8 cellular contexts compared by ENCODE assay signal in genomic region chr10:72223743-72224101, GRCh38. TPM values are rescaled to one million over a fixed set of nuclear protein-coding genes. Genes with fewer than 3 reads are reported as not detected.
A peak's percentile ranks its signal among the peaks of the same experiment; 100 is the strongest.
DNase-seq lines count a peak whose midpoint lies in the region; ATAC-seq, FAIRE-seq and TF ChIP-seq lines count a peak whose summit lies in the region.

No MANE protein-coding gene starts in this region.

- TF ChIP-seq CTCF in GM06990 (IDR thresholded peaks at IDR 0.05; ENCODE audit: insufficient read depth, low read length, poor library complexity, severe bottlenecking) (no peak), fibroblast of the aortic adventitia (IDR thresholded peaks at IDR 0.05; ENCODE audit: insufficient read depth, low read length) (no peak), gastrocnemius medialis (IDR thresholded peaks at IDR 0.05 in 4 of 5, conservative IDR thresholded peaks at IDR 0.05 in 1 of 5) (no peak)

- intact Hi-C loops in gastrocnemius medialis (cut with DNase I; ENCODE audit: low total_unique reads): loop anchor here (1.0 to 5.0 kb wide), 3 partner anchors 25 to 113 kb away; no protein-coding TSS in a partner anchor

- H3K9me3 ChIP-seq in gastrocnemius medialis: no peaks in the 10 kb centered on the region

- peaks cover 8% of the 10 kb centered on the region for H3K36me3 ChIP-seq in GM06990 (ENCODE audit: control insufficient read depth, insufficient read depth, low read length)
- peaks cover 0 to 5% of the 10 kb centered on the region in 2 donors for H3K36me3 ChIP-seq in gastrocnemius medialis

- peak; percentile 14 to 44 for ATAC-seq in gastrocnemius medialis
- no peak for ATAC-seq in GM21360 (IDR thresholded peaks at IDR 0.05; ENCODE audit: unreplicated experiment)
- no peak for ATAC-seq in HG03439 (IDR thresholded peaks at IDR 0.05; ENCODE audit: unreplicated experiment)

- TF ChIP-seq POLR2A in gastrocnemius medialis (IDR thresholded peaks at IDR 0.05) (no peak), H54 (IDR thresholded peaks at IDR 0.05; ENCODE audit: low read depth, low read length) (no peak)

- FAIRE-seq in H54 (lab: Jason Lieb, UNC): no peak

- in situ Hi-C loops in gastrocnemius medialis (cut with MboI; ENCODE audit: low sequenced_read_pairs in 4 of 4): loop anchor here in 2 of 4 donors (10.0 to 25.0 kb wide), 2 partner anchors 51 to 114 kb away; partner anchors contain the start of gene DDIT4 (in 1 of the 2)

- peak overlapping the region; percentile 94 to 99 (median 98) for H3K27ac ChIP-seq in gastrocnemius medialis

- H3K27me3 ChIP-seq in GM06990 (replicated peaks; ENCODE audit: control insufficient read depth, insufficient read depth, low read length): no peaks in the 10 kb centered on the region
- no peaks in the 10 kb centered on the region for H3K27me3 ChIP-seq in gastrocnemius medialis

- peak; percentile 29 for DNase-seq in GM06990 (ENCODE audit: extremely low read depth, insufficient read length)
- DNase-seq in SIG-M5 (lab: John Stamatoyannopoulos, UW): peak; percentile 1
- DNase-seq in fibroblast of the aortic adventitia (ENCODE audit: low read depth): peak; percentile 15
- peak in 1 of 2 donors; percentile 67 for DNase-seq in gastrocnemius medialis
- DNase-seq in H54 (ENCODE audit: insufficient read length, low spot score): no peak
- DNase-seq in NCI-H128 (lab: John Stamatoyannopoulos, UW; ENCODE audit: unreplicated experiment): no peak

- no peak overlapping the region for H3K4me3 ChIP-seq in GM06990 (replicated peaks; ENCODE audit: low read depth, low read length)
- no peak overlapping the region for H3K4me3 ChIP-seq in fibroblast of the aortic adventitia (ENCODE audit: low read depth, low read length)
- peak overlapping the region in 1 of 4 donors; percentile 0 for H3K4me3 ChIP-seq in gastrocnemius medialis

- H3K4me1 ChIP-seq in gastrocnemius medialis: peaks cover 54 to 75% of the 10 kb centered on the region in 2 donors

RNA-seq across cellular contexts. Expression of gene ASCC1, which starts 7.6 kb away (rescaled TPM):
- total RNA-seq in fibroblast of the aortic adventitia (ENCODE audit: low replicate concordance): 44.4 and 49.2 TPM in 2 replicates
- total RNA-seq in gastrocnemius medialis: 10 to 100 TPM; 26.1 to 31.1 (median 29.6) TPM

RNA-seq across cellular contexts. Expression of gene ANAPC16, which starts 7.9 kb away (rescaled TPM):
- total RNA-seq in fibroblast of the aortic adventitia (ENCODE audit: low replicate concordance) (16.4 and 61.7 TPM in 2 replicates), gastrocnemius medialis (100 to 1,000 TPM in 2 of 4 donors, 10 to 100 TPM in 2; 70.9 to 168 (median 105) TPM)

RNA-seq across cellular contexts. Expression of gene DDIT4, which starts 50.0 kb away (rescaled TPM):
- total RNA-seq in fibroblast of the aortic adventitia (ENCODE audit: low replicate concordance) (52.4 and 166 TPM in 2 replicates), gastrocnemius medialis (100 to 1,000 TPM; 296 to 667 (median 319) TPM)

Comparison
In these comparisons a context has a peak if more than half of its experiments do, and no peak if none do; other contexts are left out.
1. DNase-seq: peak in GM06990 (single experiment), SIG-M5 (single experiment) and fibroblast of the aortic adventitia (single experiment); none in H54 (single experiment) and NCI-H128 (single experiment).
2. ATAC-seq: peak in gastrocnemius medialis (2 of 2); none in GM21360 (single experiment) and HG03439 (single experiment).